Comparison of ENCODE assay signal across 8 cellular contexts in genomic region chr13:50082426-50083283, GRCh38.
A peak's percentile ranks its signal among the peaks of the same experiment; 100 is the strongest.
DNase-seq lines count a peak whose midpoint lies in the region; ATAC-seq, FAIRE-seq and TF ChIP-seq lines count a peak whose summit lies in the region.

No MANE protein-coding gene starts in this region.

- DNase-seq in AML-193 (lab: John Stamatoyannopoulos, UW) (peak; percentile 87), NCI-H446 (lab: John Stamatoyannopoulos, UW) (peak; percentile 24 to 62), right lobe of liver (peak; percentile 83 to 90 (median 88))
- peak; percentile 61 for DNase-seq in activated CD4-positive, alpha-beta T cell treated with anti-CD3 and anti-CD28 coated beads for 1 hour
- DNase-seq in stimulated activated CD8-positive, alpha-beta memory T cell treated with anti-CD3 and anti-CD28 coated beads, Interleukin-12 subunit alpha, Interleukin-12 subunit beta, amount 100 ng/mL, for 1 hour (ENCODE audit: low read depth): peak; percentile 65

- H3K36me3 ChIP-seq in right lobe of liver: no peaks in the 10 kb centered on the region

- ATAC-seq in GM19035 (IDR thresholded peaks at IDR 0.05; ENCODE audit: unreplicated experiment): peak; percentile 55
- peak; percentile 58 for ATAC-seq in HG03342 (IDR thresholded peaks at IDR 0.05; ENCODE audit: unreplicated experiment)
- peak; percentile 72 to 85 (median 78) for ATAC-seq in right lobe of liver

- under 1% methylated on average over 25 of the region's 28 CpGs for WGBS in right lobe of liver (ENCODE audit: insufficient coverage, low coverage, low lambda C conversion rate, missing lambda C conversion rate)

- H3K4me3 ChIP-seq in right lobe of liver: peak overlapping the region; percentile 38 to 69 (median 65)

- intact Hi-C loops in right lobe of liver (cut with DNase I): no loop called here

- no peaks in the 10 kb centered on the region for H3K9me3 ChIP-seq in right lobe of liver

- peak; percentile 7 for TF ChIP-seq POLR2A in right lobe of liver (IDR thresholded peaks at IDR 0.05)

- H3K27ac ChIP-seq in right lobe of liver: peak overlapping the region; percentile 75 to 88 (median 86)

- peaks cover 0 to 19% (median 0%) of the 10 kb centered on the region in 4 donors for H3K4me1 ChIP-seq in right lobe of liver

- FAIRE-seq in colon (lab: Jason Lieb, UNC): peak; percentile 47

- H3K27me3 ChIP-seq in right lobe of liver: no peaks in the 10 kb centered on the region

- no peak for TF ChIP-seq CTCF in right lobe of liver (IDR thresholded peaks at IDR 0.05)

Comparison
In these comparisons a context has a peak if more than half of its experiments do, and no peak if none do; other contexts are left out.
1. Peak in every context shown above with its lines: DNase-seq, ATAC-seq, H3K4me3 ChIP-seq and H3K27ac ChIP-seq.